9 cellular contexts compared by ENCODE assay signal in the genomic region with DNA sequence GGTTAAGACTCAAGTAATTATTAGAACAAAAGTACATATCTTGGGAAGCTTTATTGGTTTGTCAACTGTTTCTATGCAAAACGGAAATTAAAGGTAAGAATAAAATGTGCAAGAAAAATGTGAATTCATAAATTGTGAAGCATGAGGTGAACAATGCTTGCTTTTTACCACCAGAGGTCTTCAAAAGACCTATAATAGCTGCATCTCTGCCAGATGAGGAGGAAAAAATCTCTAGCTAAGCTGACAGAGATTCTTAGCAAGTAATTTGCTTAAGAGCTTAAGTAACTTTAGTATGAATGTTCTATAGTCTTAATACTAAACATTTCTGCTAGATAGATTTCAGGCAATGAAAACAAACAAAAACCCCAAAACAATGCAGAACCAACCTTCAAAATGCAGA. TPM values are rescaled to one million over a fixed set of nuclear protein-coding genes. Genes with fewer than 3 reads are reported as not detected.
DNase-seq lines count a peak whose midpoint lies in the region; ATAC-seq, FAIRE-seq and TF ChIP-seq lines count a peak whose summit lies in the region.
"Had no signal": no experiment of that assay in that cellular context is flagged by ENCODE, and none has a peak within 500 bp of the region (broad histone marks: within the 10 kb centered on the region; RNA-seq: fewer than 3 reads in every experiment).

No MANE protein-coding gene starts in this region.

- DNase-seq in NCI-H446 treated with DMSO at 0.1 percent for 48 hours (lab: John Stamatoyannopoulos, UW) (peak; percentile 57), glutamatergic neuron (no peak), amygdala (lab: John Stamatoyannopoulos, UW) (no peak), cerebellum (ENCODE audit: low spot score) (no peak), NCI-H187 (lab: John Stamatoyannopoulos, UW) (no peak)
- no peak for DNase-seq in activated CD4-positive, alpha-beta T cell treated with anti-CD3 and anti-CD28 coated beads, Interleukin-2, amount 10 ng/mL, durations not matched to agents 24 days and 14 days

- intact Hi-C loops in activated CD4-positive, alpha-beta T cell treated with anti-CD3 and anti-CD28 coated beads, Interleukin-2, amount 10 ng/mL, durations not matched to agents 24 days and 14 days (cut with micrococcal nuclease), result no loop called here

- no peaks in the 10 kb centered on the region for H3K9me3 Mint-ChIP-seq in glutamatergic neuron (ENCODE audit: unreplicated experiment)
- no peaks in the 10 kb centered on the region for H3K9me3 Mint-ChIP-seq in activated CD4-positive, alpha-beta T cell treated with anti-CD3 and anti-CD28 coated beads, Interleukin-2, amount 10 ng/mL, durations not matched to agents 24 days and 14 days

- peak; percentile 50 for TF ChIP-seq CTCF in glutamatergic neuron (IDR thresholded peaks at IDR 0.05; ENCODE audit: partially characterized antibody, unreplicated experiment)

- no peaks in the 10 kb centered on the region for H3K36me3 Mint-ChIP-seq in glutamatergic neuron (ENCODE audit: unreplicated experiment)
- no peaks in the 10 kb centered on the region for H3K36me3 Mint-ChIP-seq in activated CD4-positive, alpha-beta T cell treated with anti-CD3 and anti-CD28 coated beads, Interleukin-2, amount 10 ng/mL, durations not matched to agents 24 days and 14 days (ENCODE audit: low read depth)

- H3K4me1 Mint-ChIP-seq in glutamatergic neuron (ENCODE audit: low read depth, unreplicated experiment), result peaks cover 2% of the 10 kb centered on the region
- no peaks in the 10 kb centered on the region for H3K4me1 Mint-ChIP-seq in activated CD4-positive, alpha-beta T cell treated with anti-CD3 and anti-CD28 coated beads, Interleukin-2, amount 10 ng/mL, durations not matched to agents 24 days and 14 days

- no peak overlapping the region for H3K4me3 Mint-ChIP-seq in glutamatergic neuron (ENCODE audit: unreplicated experiment)
- no peak overlapping the region for H3K4me3 Mint-ChIP-seq in activated CD4-positive, alpha-beta T cell treated with anti-CD3 and anti-CD28 coated beads, Interleukin-2, amount 10 ng/mL, durations not matched to agents 24 days and 14 days

- no peak overlapping the region for H3K27ac Mint-ChIP-seq in glutamatergic neuron (ENCODE audit: unreplicated experiment)
- no peak overlapping the region for H3K27ac Mint-ChIP-seq in activated CD4-positive, alpha-beta T cell treated with anti-CD3 and anti-CD28 coated beads, Interleukin-2, amount 10 ng/mL, durations not matched to agents 24 days and 14 days

- ATAC-seq in GM21529 (IDR thresholded peaks at IDR 0.05; ENCODE audit: unreplicated experiment), result peak; percentile 73
- ATAC-seq: esophagus mucosa had no signal

- H3K27me3 Mint-ChIP-seq in glutamatergic neuron (ENCODE audit: unreplicated experiment), result peaks cover 2% of the 10 kb centered on the region
- peaks cover 13% of the 10 kb centered on the region for H3K27me3 Mint-ChIP-seq in activated CD4-positive, alpha-beta T cell treated with anti-CD3 and anti-CD28 coated beads, Interleukin-2, amount 10 ng/mL, durations not matched to agents 24 days and 14 days

- FAIRE-seq in G401.6 (lab: Jason Lieb, UNC), result peak; percentile 95

RNA-seq across cellular contexts. Expression of gene MRPS30, which starts 54.1 kb away (rescaled TPM):
- total RNA-seq in glutamatergic neuron (ENCODE audit: unreplicated experiment) (40.7 TPM), cerebellum (154 TPM)
- total RNA-seq in activated CD4-positive, alpha-beta T cell treated with anti-CD3 and anti-CD28 coated beads, Interleukin-2, amount 10 ng/mL, durations not matched to agents 24 days and 14 days, result 67.4 and 69.3 TPM in 2 replicates
